Comparison of ENCODE assay signal across 2 cellular contexts in genomic region chr17:47176438-47176837, GRCh38.
TF ChIP-seq lines count a peak whose summit lies in the region.

No MANE protein-coding gene starts in this region.

TF ChIP-seq in SK-N-SH treated with all-trans-retinoic acid at 6 μM for 48 hours, 23 proteins besides CTCF, POLR2A, EP300 and RAD21 (continued from another document):
- TF ChIP-seq PATZ1 (CRISPR knock-in tag; IDR thresholded peaks at IDR 0.05; ENCODE audit: borderline replicate concordance) (no peak), ESRRG (CRISPR knock-in tag; IDR thresholded peaks at IDR 0.05) (no peak), BACH2 (CRISPR knock-in tag; IDR thresholded peaks at IDR 0.05; ENCODE audit: borderline replicate concordance) (no peak), POU6F1 (CRISPR knock-in tag; IDR thresholded peaks at IDR 0.05; ENCODE audit: borderline replicate concordance, low read depth) (no peak), SNAI2 (CRISPR knock-in tag; IDR thresholded peaks at IDR 0.05) (no peak)
TF ChIP-seq in SK-N-SH treated with all-trans-retinoic acid at 6 μM for 48 hours: peak in this region for 2.

TF ChIP-seq in GM23338, 12 proteins besides CTCF, POLR2A, EP300 and RAD21 (continued from another document):
- TF ChIP-seq ZNF331 (CRISPR knock-in tag; IDR thresholded peaks at IDR 0.05; ENCODE audit: low read depth): no peak
- TF ChIP-seq ZNF462 (CRISPR knock-in tag; IDR thresholded peaks at IDR 0.05): no peak
- TF ChIP-seq STAT1 (IDR thresholded peaks at IDR 0.05; ENCODE audit: unreplicated experiment): no peak
- TF ChIP-seq CREB1 (CRISPR knock-in tag; IDR thresholded peaks at IDR 0.05; ENCODE audit: low read depth): no peak
- no peak for TF ChIP-seq NANOG (IDR thresholded peaks at IDR 0.05; ENCODE audit: borderline replicate concordance)
- no peak for TF ChIP-seq JUNB (IDR thresholded peaks at IDR 0.05; ENCODE audit: unreplicated experiment)
- no peak for TF ChIP-seq ZNF114 (CRISPR knock-in tag; IDR thresholded peaks at IDR 0.05)
- TF ChIP-seq EZH2 (IDR thresholded peaks at IDR 0.05; ENCODE audit: low read depth, unreplicated experiment): no peak
TF ChIP-seq in GM23338: peak in this region for 0.
